ENCODE assay signal across 23 cellular contexts in genomic region chr6:83333500-83333899, GRCh38.
"Had no signal": no experiment of that assay in that cellular context is flagged by ENCODE, and none has a peak within 500 bp of the region (broad histone marks: within the 10 kb centered on the region; RNA-seq: fewer than 3 reads in every experiment).

No MANE protein-coding gene starts in this region.

- H3K9me3 ChIP-seq: ascending aorta, esophagus muscularis mucosa, stomach, thyroid gland had no signal

- H3K27me3 ChIP-seq: ascending aorta, esophagus muscularis mucosa, foreskin keratinocyte, heart right ventricle, stomach, thyroid gland had no signal

- H3K27ac ChIP-seq: ascending aorta, esophagus muscularis mucosa, foreskin keratinocyte, heart right ventricle, stomach, thyroid gland, VCaP had no signal

- H3K4me1 Mint-ChIP-seq: activated naive CD8-positive, alpha-beta T cell treated with anti-CD3 and anti-CD28 coated beads, Interleukin-2, amount 10 ng/mL, durations not matched to agents 7 days and 5 days; brain; memory B cell; naive thymus-derived CD8-positive, alpha-beta T cell; stimulated activated naive B cell treated with anti-CD40 and anti-IgM and Interleukin-4, amounts not matched to agents 10 μg/mL and 1 μg/mL and 100 μg/mL, for 72 hours had no signal

- H3K4me3 ChIP-seq: ascending aorta, esophagus muscularis mucosa, heart right ventricle, stomach, thyroid gland had no signal

- H3K4me3 Mint-ChIP-seq: activated naive CD8-positive, alpha-beta T cell treated with anti-CD3 and anti-CD28 coated beads, Interleukin-2, amount 10 ng/mL, durations not matched to agents 7 days and 5 days; brain; memory B cell; naive thymus-derived CD8-positive, alpha-beta T cell; stimulated activated naive B cell treated with anti-CD40 and anti-IgM and Interleukin-4, amounts not matched to agents 10 μg/mL and 1 μg/mL and 100 μg/mL, for 72 hours; T-helper 2 cell treated with Interferon-gamma antibody and Interleukin-4, amounts not matched to agents 5 μg/mL and 100 μg/mL, for 36 hours had no signal

- H3K9me3 Mint-ChIP-seq: memory B cell; T-helper 2 cell treated with Interferon-gamma antibody and Interleukin-4, amounts not matched to agents 5 μg/mL and 100 μg/mL, for 36 hours had no signal

- DNase-seq: activated CD4-positive, alpha-beta T cell treated with anti-CD3 and anti-CD28 coated beads for 48 hours; activated CD4-positive, alpha-beta T cell treated with anti-CD3 and anti-CD28 coated beads, Interleukin-2, amount 50 U/mL, for 48 hours; activated CD8-positive, alpha-beta memory T cell treated with anti-CD3 and anti-CD28 coated beads for 24 hours; activated effector memory CD4-positive, alpha-beta T cell treated with Interleukin-2 at 50 U/mL for 16 hours; activated naive CD4-positive, alpha-beta T cell treated with Interleukin-2 at 50 U/mL for 16 hours; activated naive CD8-positive, alpha-beta T cell treated with anti-CD3 and anti-CD28 coated beads, Interleukin-2, amount 10 ng/mL, durations not matched to agents 7 days and 5 days; caudate nucleus; foreskin keratinocyte; heart right ventricle; naive thymus-derived CD8-positive, alpha-beta T cell; small intestine; stimulated activated CD4-positive, alpha-beta T cell treated with anti-CD3 and anti-CD28 coated beads, Interleukin-15, amount 100 ng/mL, for 24 hours; stimulated activated CD4-positive, alpha-beta T cell treated with anti-CD3 and anti-CD28 coated beads, Interleukin-2, amount 100 ng/mL, for 24 hours; stimulated activated naive B cell treated with anti-CD40 and anti-IgM and Interleukin-4, amounts not matched to agents 10 μg/mL and 1 μg/mL and 100 μg/mL, for 72 hours; stomach; T-helper 1 cell; thyroid gland had no signal

- H3K36me3 ChIP-seq: ascending aorta, esophagus muscularis mucosa, heart right ventricle, stomach, thyroid gland had no signal

- H3K4me1 ChIP-seq: ascending aorta, heart right ventricle, stomach, thyroid gland had no signal

- H3K36me3 Mint-ChIP-seq: activated naive CD8-positive, alpha-beta T cell treated with anti-CD3 and anti-CD28 coated beads, Interleukin-2, amount 10 ng/mL, durations not matched to agents 7 days and 5 days; brain; memory B cell; naive thymus-derived CD8-positive, alpha-beta T cell; stimulated activated naive B cell treated with anti-CD40 and anti-IgM and Interleukin-4, amounts not matched to agents 10 μg/mL and 1 μg/mL and 100 μg/mL, for 72 hours had no signal

- H3K27me3 Mint-ChIP-seq: activated naive CD8-positive, alpha-beta T cell treated with anti-CD3 and anti-CD28 coated beads, Interleukin-2, amount 10 ng/mL, durations not matched to agents 7 days and 5 days; brain; memory B cell; naive thymus-derived CD8-positive, alpha-beta T cell; stimulated activated naive B cell treated with anti-CD40 and anti-IgM and Interleukin-4, amounts not matched to agents 10 μg/mL and 1 μg/mL and 100 μg/mL, for 72 hours had no signal

- H3K27ac Mint-ChIP-seq: activated naive CD8-positive, alpha-beta T cell treated with anti-CD3 and anti-CD28 coated beads, Interleukin-2, amount 10 ng/mL, durations not matched to agents 7 days and 5 days; brain; memory B cell; naive thymus-derived CD8-positive, alpha-beta T cell; stimulated activated naive B cell treated with anti-CD40 and anti-IgM and Interleukin-4, amounts not matched to agents 10 μg/mL and 1 μg/mL and 100 μg/mL, for 72 hours; T-helper 2 cell treated with Interferon-gamma antibody and Interleukin-4, amounts not matched to agents 5 μg/mL and 100 μg/mL, for 36 hours had no signal
